28 cellular contexts compared by ENCODE assay signal in genomic region chr9:89787595-89787994, GRCh38.
"Had no signal": no experiment of that assay in that cellular context is flagged by ENCODE, and none has a peak within 500 bp of the region (broad histone marks: within the 10 kb centered on the region; RNA-seq: fewer than 3 reads in every experiment).

No MANE protein-coding gene starts in this region.

- FAIRE-seq: endometrium, endothelial cell of umbilical vein, frontal cortex had no signal

- H3K9me3 ChIP-seq: colonic mucosa, esophagus muscularis mucosa, esophagus squamous epithelium, gastrocnemius medialis, gastroesophageal sphincter had no signal

- H3K27ac Mint-ChIP-seq: effector memory CD8-positive, alpha-beta T cell; endodermal cell had no signal

- H3K27ac ChIP-seq: colonic mucosa, coronary artery, dorsolateral prefrontal cortex, epithelial cell of prostate, esophagus muscularis mucosa, esophagus squamous epithelium, foreskin keratinocyte, gastrocnemius medialis, gastroesophageal sphincter, heart left ventricle, heart right ventricle had no signal

- H3K4me3 Mint-ChIP-seq: dendritic cell treated with granulocyte-macrophage colony-stimulating factor and Interleukin-4, amounts not matched to agents 40 ng/mL and 50 ng/mL, for 4 days; effector memory CD8-positive, alpha-beta T cell; endodermal cell had no signal

- DNase-seq: colonic mucosa; cortex of kidney; dermis blood vessel endothelial cell; dorsolateral prefrontal cortex; effector CD4-positive, alpha-beta T cell; effector CD8-positive, alpha-beta T cell; effector memory CD4-positive, alpha-beta T cell; effector memory CD8-positive, alpha-beta T cell; endodermal cell; erythroblast; esophagus squamous epithelium; foreskin fibroblast; foreskin keratinocyte; foreskin melanocyte; gastrocnemius medialis; glutamatergic neuron; head of caudate nucleus; heart left ventricle; heart right ventricle had no signal

- H3K9me3 Mint-ChIP-seq: dendritic cell treated with granulocyte-macrophage colony-stimulating factor and Interleukin-4, amounts not matched to agents 40 ng/mL and 50 ng/mL, for 4 days; effector memory CD8-positive, alpha-beta T cell; endodermal cell had no signal

- H3K4me1 Mint-ChIP-seq: endodermal cell had no signal

- H3K4me3 ChIP-seq: colonic mucosa, coronary artery, dorsolateral prefrontal cortex, esophagus muscularis mucosa, esophagus squamous epithelium, gastrocnemius medialis, gastroesophageal sphincter, heart left ventricle, heart right ventricle had no signal

- H3K4me1 ChIP-seq: colonic mucosa, esophagus muscularis mucosa, foreskin keratinocyte, gastroesophageal sphincter had no signal

- H3K36me3 ChIP-seq: colonic mucosa, esophagus muscularis mucosa, esophagus squamous epithelium, gastrocnemius medialis, gastroesophageal sphincter, heart left ventricle, heart right ventricle had no signal

- ATAC-seq: effector memory CD8-positive, alpha-beta T cell; esophagus mucosa; foreskin keratinocyte; gastrocnemius medialis; gastroesophageal sphincter; heart left ventricle had no signal

- H3K27me3 ChIP-seq: colonic mucosa, esophagus muscularis mucosa, esophagus squamous epithelium, gastrocnemius medialis, gastroesophageal sphincter, heart left ventricle had no signal
